In the genomic region with DNA sequence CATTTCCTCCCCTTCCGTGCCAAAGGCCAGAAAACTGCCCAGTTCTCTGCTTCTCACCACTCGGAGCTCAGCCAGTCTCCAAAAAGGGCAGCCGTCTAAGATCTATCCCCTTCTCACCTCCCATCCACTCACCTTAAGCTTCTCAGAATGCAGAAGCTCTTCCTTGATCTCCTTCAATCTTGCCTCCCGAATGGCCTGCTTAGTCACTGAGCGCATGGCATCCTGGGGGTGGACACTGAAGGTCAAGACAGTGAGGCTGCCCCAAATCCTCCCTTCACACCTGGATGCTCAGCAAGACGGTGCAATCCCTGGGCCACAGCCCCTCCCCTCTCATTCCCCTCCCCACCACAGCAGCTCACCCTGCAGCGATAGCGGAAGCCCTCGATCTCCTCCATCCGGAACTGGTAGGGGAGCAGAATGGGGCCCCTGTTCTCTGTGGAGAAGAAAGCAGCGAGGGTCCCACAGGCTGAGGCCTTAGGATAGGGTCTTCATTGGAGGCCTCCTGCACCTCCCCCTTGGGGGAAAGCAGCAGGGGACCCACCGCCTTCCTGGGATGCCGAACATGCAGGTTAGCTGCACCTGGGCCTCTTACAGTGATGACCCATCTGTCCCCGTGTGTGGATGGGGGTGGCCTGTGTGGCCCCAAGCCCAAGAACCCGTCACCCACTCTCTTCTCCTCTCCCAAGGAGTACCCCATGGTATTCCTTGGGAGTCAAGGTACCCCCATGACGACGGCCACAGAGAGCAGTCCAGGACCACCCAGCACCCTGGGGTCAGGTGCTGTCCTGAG, we compare ENCODE assay signal across 18 cellular contexts. TPM values are rescaled to one million over a fixed set of nuclear protein-coding genes. Genes with fewer than 3 reads are reported as not detected.
A peak's percentile ranks its signal among the peaks of the same experiment; 100 is the strongest.
DNase-seq lines count a peak whose midpoint lies in the region; ATAC-seq and TF ChIP-seq lines count a peak whose summit lies in the region.
"Had no signal": no experiment of that assay in that cellular context is flagged by ENCODE, and none has a peak within 500 bp of the region (broad histone marks: within the 10 kb centered on the region; RNA-seq: fewer than 3 reads in every experiment).

No MANE protein-coding gene starts in this region.

- H3K36me3 Mint-ChIP-seq in activated naive CD4-positive, alpha-beta T cell treated with anti-CD3 and anti-CD28 coated beads for 36 hours (ENCODE audit: low read depth) = peaks cover 71% of the 10 kb centered on the region
- H3K36me3 Mint-ChIP-seq in HFFc6 (ENCODE audit: low read depth) = peaks cover 60% of the 10 kb centered on the region
- H3K36me3 Mint-ChIP-seq in chondrocyte (ENCODE audit: low read depth) = peaks cover 49% of the 10 kb centered on the region

- intact Hi-C loops in activated naive CD4-positive, alpha-beta T cell treated with anti-CD3 and anti-CD28 coated beads for 36 hours (cut with micrococcal nuclease) = loop anchor here (10.0 kb wide), 1 partner anchor 194 kb away; no protein-coding TSS in a partner anchor
- intact Hi-C loops in posterior vena cava (cut with DNase I) = loop anchor here in 1 of 2 donors (10.0 kb wide), 1 partner anchor 324 kb away; no protein-coding TSS in a partner anchor

- CTCF ChIA-PET in activated naive CD4-positive, alpha-beta T cell treated with anti-CD3 and anti-CD28 coated beads for 36 hours (lab: Charles Lee) = interaction anchor here (0.6 to 1.5 kb wide), 2 partner anchors 228 to 328 kb away, joined by 3 to 5 read pairs; no protein-coding TSS in a partner anchor

- peak overlapping the region; percentile 15 for H3K27ac Mint-ChIP-seq in activated naive CD4-positive, alpha-beta T cell treated with anti-CD3 and anti-CD28 coated beads for 36 hours
- H3K27ac Mint-ChIP-seq in HFFc6 (peak overlapping the region; percentile 63), chondrocyte (ENCODE audit: unreplicated experiment) (no peak overlapping the region)

- no peak overlapping the region for H3K4me3 Mint-ChIP-seq in activated naive CD4-positive, alpha-beta T cell treated with anti-CD3 and anti-CD28 coated beads for 36 hours
- no peak overlapping the region for H3K4me3 Mint-ChIP-seq in HFFc6
- no peak overlapping the region for H3K4me3 Mint-ChIP-seq in chondrocyte (ENCODE audit: unreplicated experiment)
- H3K4me3 Mint-ChIP-seq: CD8-positive, alpha-beta T cell had no signal

- H3K9me3 Mint-ChIP-seq in activated naive CD4-positive, alpha-beta T cell treated with anti-CD3 and anti-CD28 coated beads for 36 hours = no peaks in the 10 kb centered on the region
- H3K9me3 Mint-ChIP-seq in HFFc6 = no peaks in the 10 kb centered on the region
- no peaks in the 10 kb centered on the region for H3K9me3 Mint-ChIP-seq in chondrocyte (ENCODE audit: low read depth)
- H3K9me3 Mint-ChIP-seq: CD8-positive, alpha-beta T cell had no signal

- ATAC-seq in HG03196 (IDR thresholded peaks at IDR 0.05; ENCODE audit: unreplicated experiment) = no peak
- ATAC-seq: A549; CD8-positive, alpha-beta T cell; HCT116 had no signal

- DNase-seq in activated naive CD4-positive, alpha-beta T cell treated with anti-CD3 and anti-CD28 coated beads for 36 hours = no peak
- DNase-seq in activated naive CD4-positive, alpha-beta T cell treated with anti-CD3 and anti-CD28 coated beads, Interleukin-2, amount 50 U/mL, for 16 hours = no peak
- no peak for DNase-seq in HFFc6
- peak; percentile 67 for DNase-seq in chondrocyte (ENCODE audit: low spot score)
- peak; percentile 60 for DNase-seq in posterior vena cava (ENCODE audit: low spot score)
- DNase-seq in NCI-H1694 (lab: John Stamatoyannopoulos, UW) = no peak
- DNase-seq in GM19238 (ENCODE audit: insufficient read length, low spot score) = no peak
- DNase-seq: AML-193; CD8-positive, alpha-beta T cell; DND-41; GF-D8; NCI-H146; NCI-H345; NCI-H69; PC-9 had no signal

- peaks cover 35% of the 10 kb centered on the region for H3K4me1 Mint-ChIP-seq in activated naive CD4-positive, alpha-beta T cell treated with anti-CD3 and anti-CD28 coated beads for 36 hours (ENCODE audit: low read depth)
- H3K4me1 Mint-ChIP-seq in HFFc6 (ENCODE audit: low read depth) (peaks cover 18% of the 10 kb centered on the region), chondrocyte (ENCODE audit: low read depth) (peaks cover 14% of the 10 kb centered on the region)

- H3K27me3 Mint-ChIP-seq in activated naive CD4-positive, alpha-beta T cell treated with anti-CD3 and anti-CD28 coated beads for 36 hours (ENCODE audit: low read depth) = no peaks in the 10 kb centered on the region
- H3K27me3 Mint-ChIP-seq in HFFc6 (ENCODE audit: insufficient read depth) (peaks cover 2% of the 10 kb centered on the region), chondrocyte (ENCODE audit: low read depth) (no peaks in the 10 kb centered on the region)

- TF ChIP-seq CTCF in HFFc6 (IDR thresholded peaks at IDR 0.05) = no peak
- TF ChIP-seq CTCF in chondrocyte (IDR thresholded peaks at IDR 0.05) = no peak

RNA-seq across cellular contexts. Expression of a gene that starts 4.7 kb away (rescaled TPM):
- total RNA-seq in activated naive CD4-positive, alpha-beta T cell treated with anti-CD3 and anti-CD28 coated beads for 36 hours = 10 to 100 TPM; 65.8 to 74.0 TPM
- 10 to 100 TPM; 62.2 to 81.9 (median 70.1) TPM for total RNA-seq in HFFc6 (2021; fragmentation: NEBNext Ultra II Directional; extraction: Animal tissue kit (Norgen Biotek cat#: 25700))
- total RNA-seq in chondrocyte (48.7 to 52.7 TPM (median 49.9 TPM) in 3 replicates), posterior vena cava (10 to 100 TPM; 33.9 to 40.2 TPM)

RNA-seq across cellular contexts. Expression of a gene that starts 13.1 kb away (rescaled TPM):
- 10 to 100 TPM; 77.3 to 81.8 TPM for total RNA-seq in activated naive CD4-positive, alpha-beta T cell treated with anti-CD3 and anti-CD28 coated beads for 36 hours
- total RNA-seq in HFFc6 (2021; fragmentation: NEBNext Ultra II Directional; extraction: Animal tissue kit (Norgen Biotek cat#: 25700)) = 10 to 100 TPM; 73.7 to 89.7 (median 80.7) TPM
- total RNA-seq in chondrocyte = 55.1 to 65.9 TPM (median 55.6 TPM) in 3 replicates
- total RNA-seq in posterior vena cava = 10 to 100 TPM; 50.3 to 52.5 TPM

RNA-seq across cellular contexts. Expression of a gene that starts 27.8 kb away (rescaled TPM):
- total RNA-seq in activated naive CD4-positive, alpha-beta T cell treated with anti-CD3 and anti-CD28 coated beads for 36 hours = not detected
- total RNA-seq in HFFc6 (2021; fragmentation: NEBNext Ultra II Directional; extraction: Animal tissue kit (Norgen Biotek cat#: 25700)) = not detected
- total RNA-seq in chondrocyte (not detected in 3 replicates), posterior vena cava (under 1 TPM; 0.14 to 0.23 TPM)

RNA-seq across cellular contexts. Expression of a gene that starts 37.5 kb away (rescaled TPM):
- 10 to 100 TPM; 73.9 to 78.4 TPM for total RNA-seq in activated naive CD4-positive, alpha-beta T cell treated with anti-CD3 and anti-CD28 coated beads for 36 hours
- total RNA-seq in HFFc6 (2021; fragmentation: NEBNext Ultra II Directional; extraction: Animal tissue kit (Norgen Biotek cat#: 25700)) = 10 to 100 TPM; 77.8 to 88.2 (median 80.2) TPM
- 80.0 to 128 TPM (median 83.7 TPM) in 3 replicates for total RNA-seq in chondrocyte
- total RNA-seq in posterior vena cava = 100 to 1,000 TPM; 123 to 132 TPM

Comparison
In these comparisons a context has a peak if more than half of its experiments do, and no peak if none do; other contexts are left out.
1. DNase-seq: peak in chondrocyte (single experiment) and posterior vena cava (single experiment); none in activated naive CD4-positive, alpha-beta T cell treated with anti-CD3 and anti-CD28 coated beads for 36 hours (single experiment), activated naive CD4-positive, alpha-beta T cell treated with anti-CD3 and anti-CD28 coated beads, Interleukin-2, amount 50 U/mL, for 16 hours (single experiment), HFFc6 (single experiment), NCI-H1694 (single experiment) and GM19238 (single experiment).